1 cellular context compared by ENCODE assay signal in the genomic region with DNA sequence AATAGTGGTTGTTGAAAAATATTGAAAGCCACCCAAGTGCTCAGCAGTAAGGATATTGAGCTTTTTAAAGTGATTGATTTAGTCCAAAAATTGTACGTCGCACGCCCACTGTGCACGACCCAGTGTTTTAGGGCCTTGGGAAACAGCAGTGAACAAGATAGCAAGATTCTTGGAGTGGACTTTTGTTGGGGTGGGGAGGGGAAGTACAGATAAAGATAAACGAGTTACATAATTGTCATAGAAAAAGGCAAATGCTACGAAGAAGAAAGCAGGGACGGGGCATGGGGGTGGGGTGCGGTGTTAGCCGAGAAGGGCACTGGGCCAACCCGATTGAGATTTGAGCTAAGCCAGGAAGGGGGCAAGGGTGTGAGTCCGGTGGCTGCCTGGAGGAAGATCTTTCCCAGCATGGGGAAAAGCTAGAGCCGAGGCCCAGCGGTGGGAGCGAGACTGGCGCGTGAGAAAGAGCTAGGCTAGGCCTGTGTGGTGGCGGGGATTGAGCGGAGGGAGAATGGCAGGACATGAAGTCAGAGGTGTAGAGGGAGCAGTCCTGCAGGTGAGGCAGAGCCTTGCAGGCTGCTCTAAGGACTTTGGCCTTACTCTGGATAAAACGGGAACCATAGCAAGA.
TF ChIP-seq lines count a peak whose summit lies in the region.

No MANE protein-coding gene starts in this region.

TF ChIP-seq in HepG2, 621 proteins besides CTCF, POLR2A, EP300 and RAD21 (continued from another document):
- TF ChIP-seq KIAA2018 (CRISPR knock-in tag; IDR thresholded peaks at IDR 0.05; ENCODE audit: borderline replicate concordance) (peak; percentile 46; the same call in 1 of the 2 replicates), ZNF792 (CRISPR knock-in tag; IDR thresholded peaks at IDR 0.05) (no peak), ZBTB2 (CRISPR knock-in tag; IDR thresholded peaks at IDR 0.05; ENCODE audit: low read depth) (no peak), NONO (IDR thresholded peaks at IDR 0.05) (no peak), NONO (CRISPR knock-in tag; conservative IDR thresholded peaks at IDR 0.05) (no peak), ZFY (CRISPR knock-in tag; IDR thresholded peaks at IDR 0.05) (peak; percentile 20), ZNF558 (CRISPR knock-in tag; IDR thresholded peaks at IDR 0.05; ENCODE audit: borderline replicate concordance) (peak; percentile 76; the same call in 1 of the 2 replicates), ZC3H13 (CRISPR knock-in tag; IDR thresholded peaks at IDR 0.05) (0 out of 2 replicates have a peak, but pooled peaks have one; percentile 21), MLXIP (CRISPR knock-in tag; IDR thresholded peaks at IDR 0.05; ENCODE audit: borderline replicate concordance) (no peak), ZNF790 (CRISPR knock-in tag; IDR thresholded peaks at IDR 0.05; ENCODE audit: borderline replicate concordance) (no peak), SIN3A (IDR thresholded peaks at IDR 0.05; ENCODE audit: borderline replicate concordance, low read depth, low read length) (no peak; the same call in 1 of the 2 replicates), ZNF878 (CRISPR knock-in tag; IDR thresholded peaks at IDR 0.05) (no peak)
- TF ChIP-seq, protein P1, sequence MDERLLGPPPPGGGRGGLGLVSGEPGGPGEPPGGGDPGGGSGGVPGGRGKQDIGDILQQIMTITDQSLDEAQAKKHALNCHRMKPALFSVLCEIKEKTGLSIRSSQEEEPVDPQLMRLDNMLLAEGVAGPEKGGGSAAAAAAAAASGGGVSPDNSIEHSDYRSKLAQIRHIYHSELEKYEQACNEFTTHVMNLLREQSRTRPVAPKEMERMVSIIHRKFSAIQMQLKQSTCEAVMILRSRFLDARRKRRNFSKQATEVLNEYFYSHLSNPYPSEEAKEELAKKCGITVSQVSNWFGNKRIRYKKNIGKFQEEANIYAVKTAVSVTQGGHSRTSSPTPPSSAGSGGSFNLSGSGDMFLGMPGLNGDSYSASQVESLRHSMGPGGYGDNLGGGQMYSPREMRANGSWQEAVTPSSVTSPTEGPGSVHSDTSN (CRISPR knock-in tag; IDR thresholded peaks at IDR 0.05): no peak
- TF ChIP-seq, protein P2, sequence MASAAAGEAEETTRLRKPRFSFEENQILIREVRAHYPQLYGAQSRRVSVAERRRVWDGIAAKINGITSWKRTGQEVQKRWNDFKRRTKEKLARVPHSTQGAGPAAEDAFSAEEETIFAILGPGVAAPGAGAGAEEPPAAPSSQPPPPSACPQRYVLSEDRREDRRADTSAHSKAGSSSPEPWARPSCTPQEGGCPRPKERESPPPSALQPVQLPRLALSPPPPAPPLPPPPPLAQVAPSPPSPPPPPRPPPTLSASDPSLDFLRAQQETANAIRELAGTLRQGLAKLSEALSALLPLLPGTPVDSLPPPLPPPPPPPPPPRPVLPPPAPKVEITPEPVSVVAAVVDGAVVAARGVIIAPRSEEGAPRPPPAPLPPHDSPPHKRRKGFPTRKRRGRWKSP (CRISPR knock-in tag; IDR thresholded peaks at IDR 0.05): peak; percentile 29; the same call in 1 of the 2 replicates
- TF ChIP-seq, protein P3, sequence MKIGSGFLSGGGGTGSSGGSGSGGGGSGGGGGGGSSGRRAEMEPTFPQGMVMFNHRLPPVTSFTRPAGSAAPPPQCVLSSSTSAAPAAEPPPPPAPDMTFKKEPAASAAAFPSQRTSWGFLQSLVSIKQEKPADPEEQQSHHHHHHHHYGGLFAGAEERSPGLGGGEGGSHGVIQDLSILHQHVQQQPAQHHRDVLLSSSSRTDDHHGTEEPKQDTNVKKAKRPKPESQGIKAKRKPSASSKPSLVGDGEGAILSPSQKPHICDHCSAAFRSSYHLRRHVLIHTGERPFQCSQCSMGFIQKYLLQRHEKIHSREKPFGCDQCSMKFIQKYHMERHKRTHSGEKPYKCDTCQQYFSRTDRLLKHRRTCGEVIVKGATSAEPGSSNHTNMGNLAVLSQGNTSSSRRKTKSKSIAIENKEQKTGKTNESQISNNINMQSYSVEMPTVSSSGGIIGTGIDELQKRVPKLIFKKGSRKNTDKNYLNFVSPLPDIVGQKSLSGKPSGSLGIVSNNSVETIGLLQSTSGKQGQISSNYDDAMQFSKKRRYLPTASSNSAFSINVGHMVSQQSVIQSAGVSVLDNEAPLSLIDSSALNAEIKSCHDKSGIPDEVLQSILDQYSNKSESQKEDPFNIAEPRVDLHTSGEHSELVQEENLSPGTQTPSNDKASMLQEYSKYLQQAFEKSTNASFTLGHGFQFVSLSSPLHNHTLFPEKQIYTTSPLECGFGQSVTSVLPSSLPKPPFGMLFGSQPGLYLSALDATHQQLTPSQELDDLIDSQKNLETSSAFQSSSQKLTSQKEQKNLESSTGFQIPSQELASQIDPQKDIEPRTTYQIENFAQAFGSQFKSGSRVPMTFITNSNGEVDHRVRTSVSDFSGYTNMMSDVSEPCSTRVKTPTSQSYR (CRISPR knock-in tag; IDR thresholded peaks at IDR 0.05; ENCODE audit: borderline replicate concordance): 0 out of 2 replicates have a peak, but pooled peaks have one; percentile 17
TF ChIP-seq in HepG2: peak in this region for 32.
